12 cellular contexts compared by ENCODE assay signal in genomic region chr3:190345878-190346277, GRCh38. TPM values are rescaled to one million over a fixed set of nuclear protein-coding genes. Genes with fewer than 3 reads are reported as not detected.
DNase-seq lines count a peak whose midpoint lies in the region; ATAC-seq and TF ChIP-seq lines count a peak whose summit lies in the region.
"Had no signal": no experiment of that assay in that cellular context is flagged by ENCODE, and none has a peak within 500 bp of the region (broad histone marks: within the 10 kb centered on the region; RNA-seq: fewer than 3 reads in every experiment).

No MANE protein-coding gene starts in this region.

- H3K4me1 ChIP-seq in adrenal gland (replicated peaks in 1 of 2) = peaks cover 0 to 15% of the 10 kb centered on the region in 2 donors
- H3K4me1 ChIP-seq in skeletal muscle satellite cell (ENCODE audit: control insufficient read depth, insufficient read depth, low read length) = peaks cover 16% of the 10 kb centered on the region
- no peaks in the 10 kb centered on the region for H3K4me1 ChIP-seq in mesendoderm (ENCODE audit: control insufficient read depth, low read depth, low read length)

- peak; percentile 19 for DNase-seq in H4 (ENCODE audit: low spot score)
- no peak for DNase-seq in adrenal gland
- no peak for DNase-seq in left ventricle myocardium superior
- DNase-seq in mesendoderm = no peak
- DNase-seq in GM19238 (ENCODE audit: insufficient read length, low spot score) = no peak
- DNase-seq: erythroblast; MM.1S; stimulated activated naive B cell treated with anti-CD40 and anti-IgM and Interleukin-4, amounts not matched to agents 10 μg/mL and 1 μg/mL and 100 μg/mL, for 72 hours had no signal

- no peak overlapping the region for H4K5ac ChIP-seq in mesendoderm (ENCODE audit: low read length)

- no peak overlapping the region for H2BK15ac ChIP-seq in mesendoderm (replicated peaks; ENCODE audit: low read depth)

- no peaks in the 10 kb centered on the region for H3K79me2 ChIP-seq in mesendoderm (ENCODE audit: control insufficient read depth, insufficient read depth, low read length)

- H3K9ac ChIP-seq in skeletal muscle satellite cell (ENCODE audit: low read depth, low read length) (peak overlapping the region; percentile 77), mesendoderm (ENCODE audit: low read length) (no peak overlapping the region)

- H3K27me3 ChIP-seq in adrenal gland (no peaks in the 10 kb centered on the region), skeletal muscle satellite cell (ENCODE audit: control insufficient read depth, insufficient read depth, low read length) (no peaks in the 10 kb centered on the region), mesendoderm (ENCODE audit: insufficient read depth, low read length, poor library complexity) (no peaks in the 10 kb centered on the region)
- H3K27me3 ChIP-seq: neutrophil had no signal

- peak overlapping the region in 3 of 5 donors; percentile 34 to 86 (median 78) for H3K27ac ChIP-seq in adrenal gland
- H3K27ac ChIP-seq in mesendoderm (ENCODE audit: low read depth, low read length) = no peak overlapping the region
- H3K27ac ChIP-seq: neutrophil had no signal

- H3K36me3 ChIP-seq in adrenal gland (replicated peaks in 1 of 2) (no peaks in the 10 kb centered on the region), skeletal muscle satellite cell (ENCODE audit: insufficient read depth, low read length) (no peaks in the 10 kb centered on the region), mesendoderm (ENCODE audit: control insufficient read depth, insufficient read depth, low read length) (no peaks in the 10 kb centered on the region)
- H3K36me3 ChIP-seq: neutrophil had no signal

- H3K23ac ChIP-seq in mesendoderm (ENCODE audit: low read length) = no peak overlapping the region

- H3K4ac ChIP-seq in mesendoderm (ENCODE audit: low read depth, low read length) = no peak overlapping the region

- ATAC-seq in left ventricle myocardium superior (peak; percentile 60), GM18870 (IDR thresholded peaks at IDR 0.05; ENCODE audit: unreplicated experiment) (no peak)
- ATAC-seq in activated CD4-positive, CD25-positive, alpha-beta regulatory T cell treated with anti-CD3 and anti-CD28 coated beads, Interleukin-2, amount 50 U/mL, for 24 hours = no peak
- ATAC-seq: stimulated activated naive B cell treated with anti-CD40 and anti-IgM and Interleukin-4, amounts not matched to agents 10 μg/mL and 1 μg/mL and 100 μg/mL, for 72 hours had no signal

- WGBS in adrenal gland, 4 donors = 76 to 86% (median 82%) methylated on average over 4 of the region's 4 CpGs
- WGBS in mesendoderm (ENCODE audit: extremely low coverage, insufficient coverage, low lambda C conversion rate) = no CpG with 5 or more reads among the region's 4 CpGs

- H2BK5ac ChIP-seq in mesendoderm (ENCODE audit: low read length) = no peak overlapping the region

- no peak overlapping the region for H4K8ac ChIP-seq in mesendoderm (ENCODE audit: low read depth, low read length)

- no peaks in the 10 kb centered on the region for H3K79me1 ChIP-seq in mesendoderm (ENCODE audit: low read length)

- H3K56ac ChIP-seq in mesendoderm (ENCODE audit: low read length) = no peak overlapping the region

- H3K18ac ChIP-seq in mesendoderm (ENCODE audit: low read length) = no peak overlapping the region

- H3K4me3 ChIP-seq in adrenal gland = peak overlapping the region in 1 of 4 donors; percentile 4
- H3K4me3 ChIP-seq in skeletal muscle satellite cell (ENCODE audit: low read length) = no peak overlapping the region
- no peak overlapping the region for H3K4me3 ChIP-seq in mesendoderm (ENCODE audit: low read length)

- H3K9me3 ChIP-seq in adrenal gland (replicated peaks in 1 of 3) (no peaks in the 10 kb centered on the region), skeletal muscle satellite cell (replicated peaks; ENCODE audit: low read length) (no peaks in the 10 kb centered on the region)
- H3K9me3 ChIP-seq: neutrophil had no signal

- no peak for TF ChIP-seq POLR2A in adrenal gland (IDR thresholded peaks at IDR 0.05)

- intact Hi-C loops in adrenal gland (cut with DNase I) = no loop called here
- intact Hi-C loops in left ventricle myocardium superior (cut with micrococcal nuclease) = no loop called here

- no peak for TF ChIP-seq CTCF in adrenal gland (IDR thresholded peaks at IDR 0.05)

- no peak overlapping the region for H2BK120ac ChIP-seq in mesendoderm (ENCODE audit: low read depth, low read length)

- H3K4me2 ChIP-seq in skeletal muscle satellite cell (ENCODE audit: low read length) (peak overlapping the region; percentile 74), mesendoderm (ENCODE audit: low read length) (no peak overlapping the region)

- H2AK5ac ChIP-seq in mesendoderm (ENCODE audit: low read length) = no peak overlapping the region

RNA-seq across cellular contexts. Expression of gene CLDN1, which starts 23.6 kb away (rescaled TPM):
- total RNA-seq in H4 (2014; rRNA removed; shearing (Covaris generic)) = 0.12 and 0.14 TPM in 2 replicates
- total RNA-seq in adrenal gland (100 to 1,000 TPM in 1 of 8 donors, 10 to 100 TPM in 7; 15.6 to 155 (median 76.2) TPM), left ventricle myocardium superior (1.4 TPM)
- 10 to 100 TPM; 28.2 to 53.4 (median 39.3) TPM for polyA plus RNA-seq in adrenal gland
- 0.22 and 3.5 TPM in 2 replicates for total RNA-seq in skeletal muscle satellite cell (2012; rRNA removed)
- polyA plus RNA-seq in mesendoderm (2013, experiment 1 of 2) = 3.8 TPM
- polyA plus RNA-seq in mesendoderm (2013, experiment 2 of 2) = 3.5 TPM

RNA-seq across cellular contexts. Expression of gene CLDN16, which starts 42.1 kb away (rescaled TPM):
- 0.15 TPM in 1 of 2 replicates, not detected in the other for total RNA-seq in H4 (2014; rRNA removed; shearing (Covaris generic))
- total RNA-seq in adrenal gland (1 to 10 TPM in 4 of 8 donors, under 1 TPM in 4; 0.49 to 2.9 (median 0.97) TPM), left ventricle myocardium superior (not detected)
- under 1 TPM; 0.20 to 0.72 (median 0.33) TPM for polyA plus RNA-seq in adrenal gland
- under 0.01 TPM in 1 of 2 replicates, not detected in the other for total RNA-seq in skeletal muscle satellite cell (2012; rRNA removed)
- polyA plus RNA-seq in mesendoderm (2013, experiment 1 of 2) = not detected
- not detected for polyA plus RNA-seq in mesendoderm (2013, experiment 2 of 2)
